Comparison of ENCODE assay signal across 1 cellular context in genomic region chr4:186840771-186841301, GRCh38.
TF ChIP-seq lines count a peak whose summit lies in the region.

No MANE protein-coding gene starts in this region.

TF ChIP-seq in K562, 482 proteins besides CTCF, POLR2A, EP300 and RAD21 (continued from another document and continues in another):
- TF ChIP-seq ZBTB40 (IDR thresholded peaks at IDR 0.05) (peak; percentile 87), ZBTB40 (CRISPR knock-in tag; IDR thresholded peaks at IDR 0.05) (no peak), E4F1 (CRISPR knock-in tag; IDR thresholded peaks at IDR 0.05; ENCODE audit: borderline replicate concordance) (no peak), ZBTB49 (CRISPR knock-in tag; IDR thresholded peaks at IDR 0.05; ENCODE audit: borderline replicate concordance) (no peak), ESRRB (CRISPR knock-in tag; IDR thresholded peaks at IDR 0.05; ENCODE audit: borderline replicate concordance) (no peak), ZNF12 (CRISPR knock-in tag; IDR thresholded peaks at IDR 0.05) (0 out of 2 replicates have a peak, but pooled peaks have one; percentile 68), E2F6 (IDR thresholded peaks at IDR 0.05; ENCODE audit: borderline replicate concordance in 1 of 2, extremely low read depth in 1 of 2, insufficient read depth in 1 of 2, insufficient read length in 1 of 2, low read depth in 1 of 2, low read length in 1 of 2, poor library complexity in 1 of 2, severe bottlenecking in 1 of 2) (peak; percentile 38 to 50), ZFX (CRISPR knock-in tag; IDR thresholded peaks at IDR 0.05) (0 out of 2 replicates have a peak, but pooled peaks have one; percentile 32), PHF8 (IDR thresholded peaks at IDR 0.05; ENCODE audit: borderline replicate concordance, low read length) (peak; percentile 19; the same call in 1 of the 2 replicates), NRF1 (conservative IDR thresholded peaks at IDR 0.05 in 1 of 2, IDR thresholded peaks at IDR 0.05 in 1 of 2) (peak; percentile 39 to 57; a peak in 3 of 4 replicates), NR0B1 (IDR thresholded peaks at IDR 0.05; ENCODE audit: partially characterized antibody) (no peak), PATZ1 (CRISPR knock-in tag; IDR thresholded peaks at IDR 0.05; ENCODE audit: borderline replicate concordance) (no peak), ZBTB26 (CRISPR knock-in tag; IDR thresholded peaks at IDR 0.05) (no peak), C11orf30 (IDR thresholded peaks at IDR 0.05; ENCODE audit: low read depth) (no peak), ILK (tag; IDR thresholded peaks at IDR 0.05; ENCODE audit: borderline replicate concordance, low read depth) (no peak), TBP (optimal IDR thresholded peaks at IDR 0.05; ENCODE audit: low read depth, low read length) (peak; percentile 44), HMG20B (CRISPR knock-in tag; IDR thresholded peaks at IDR 0.05) (no peak), ZBTB33 (CRISPR knock-in tag; IDR thresholded peaks at IDR 0.05) (peak; percentile 50; the same call in 1 of the 2 replicates), NR2C1 (IDR thresholded peaks at IDR 0.05) (peak; percentile 96), NR2C1 (tag; IDR thresholded peaks at IDR 0.05) (peak; percentile 94), TCF15 (CRISPR knock-in tag; IDR thresholded peaks at IDR 0.05) (no peak), EP400 (IDR thresholded peaks at IDR 0.05) (peak; percentile 62), CREBBP (IDR thresholded peaks at IDR 0.05; ENCODE audit: low read depth, low read length) (no peak), CTBP1 (IDR thresholded peaks at IDR 0.05; ENCODE audit: borderline replicate concordance) (peak; percentile 49; the same call in 1 of the 2 replicates), NR2C2 (CRISPR knock-in tag; IDR thresholded peaks at IDR 0.05) (peak; percentile 88), NR2C2 (tag; IDR thresholded peaks at IDR 0.05) (peak; percentile 86), ZNF639 (CRISPR knock-in tag; conservative IDR thresholded peaks at IDR 0.05 in 1 of 2, IDR thresholded peaks at IDR 0.05 in 1 of 2) (0 out of 4 replicates have a peak, but pooled peaks of 1 of the 2 experiments have one; percentile 13)
